Comparison of ENCODE assay signal across 13 cellular contexts in genomic region chr18:39648616-39649015, GRCh38.
DNase-seq lines count a peak whose midpoint lies in the region; ATAC-seq and TF ChIP-seq lines count a peak whose summit lies in the region.
"Had no signal": no experiment of that assay in that cellular context is flagged by ENCODE, and none has a peak within 500 bp of the region (broad histone marks: within the 10 kb centered on the region; RNA-seq: fewer than 3 reads in every experiment).

No MANE protein-coding gene starts in this region.

- no peak overlapping the region for H3K4me3 ChIP-seq in HEK293 (ENCODE audit: low read depth, low read length)
- no peak overlapping the region for H3K4me3 ChIP-seq in mammary epithelial cell (replicated peaks in 1 of 3; ENCODE audit: insufficient read depth in 1 of 3, low read depth in 2 of 3, low read length in 3 of 3)
- H3K4me3 ChIP-seq: Peyer's patch had no signal

- H3K4me1 Mint-ChIP-seq in Calu3 (ENCODE audit: low read depth, unreplicated experiment) (peaks cover 26% of the 10 kb centered on the region), progenitor cell of endocrine pancreas (ENCODE audit: low read depth) (no peaks in the 10 kb centered on the region)
- H3K4me1 Mint-ChIP-seq: CD8-positive, alpha-beta memory T cell; T-cell had no signal

- POLR2A ChIA-PET in HEK293 (lab: Yijun Ruan, JAX): no interaction called here

- H3K27ac ChIP-seq in HEK293 (ENCODE audit: extremely low read depth, low read depth, low read length): no peak overlapping the region
- no peak overlapping the region for H3K27ac ChIP-seq in mammary epithelial cell (ENCODE audit: insufficient read depth, low read depth, low read length)
- H3K27ac ChIP-seq: Peyer's patch had no signal

- intact Hi-C loops in Calu3 (cut with micrococcal nuclease; ENCODE audit: unreplicated experiment): no loop called here
- intact Hi-C loops in mammary epithelial cell (cut with micrococcal nuclease): no loop called here

- H3K4me2 ChIP-seq in mammary epithelial cell (ENCODE audit: insufficient read depth, low read depth, low read length): peak overlapping the region; percentile 45

- H3K27me3 Mint-ChIP-seq in Calu3 (ENCODE audit: unreplicated experiment) (no peaks in the 10 kb centered on the region), progenitor cell of endocrine pancreas (no peaks in the 10 kb centered on the region)
- H3K27me3 Mint-ChIP-seq: CD8-positive, alpha-beta memory T cell; T-cell had no signal

- BruUV-seq in Calu3 (replicated peaks; lab: Mats Ljungman, UMichigan): no TSS peak
- no TSS peak for BruUV-seq in mammary epithelial cell (replicated peaks; lab: Mats Ljungman, UMichigan)

- H3K4me1 ChIP-seq in HEK293 (ENCODE audit: control insufficient read depth, insufficient read depth, low read length): no peaks in the 10 kb centered on the region
- peaks cover 5% of the 10 kb centered on the region for H3K4me1 ChIP-seq in mammary epithelial cell (ENCODE audit: insufficient read depth, low read length)
- H3K4me1 ChIP-seq: Peyer's patch had no signal

- DNase-seq in Calu3 (no peak), mammary epithelial cell (no peak), MV-4-11 (lab: John Stamatoyannopoulos, UW) (no peak), progenitor cell of endocrine pancreas (ENCODE audit: low spot score, unreplicated experiment) (no peak), COR-L47 (lab: John Stamatoyannopoulos, UW) (no peak)
- DNase-seq: CD8-positive, alpha-beta memory T cell; GF-D8; KG1; Peyer's patch; T-cell had no signal

- H3K79me2 ChIP-seq in mammary epithelial cell (ENCODE audit: insufficient read depth, low read length): no peaks in the 10 kb centered on the region

- no peaks in the 10 kb centered on the region for H3K27me3 ChIP-seq in mammary epithelial cell (ENCODE audit: insufficient read depth, low read length)
- H3K27me3 ChIP-seq: Peyer's patch had no signal

- peak overlapping the region; percentile 66 for H3K27ac Mint-ChIP-seq in Calu3 (ENCODE audit: unreplicated experiment)
- no peak overlapping the region for H3K27ac Mint-ChIP-seq in progenitor cell of endocrine pancreas
- H3K27ac Mint-ChIP-seq: CD8-positive, alpha-beta memory T cell; T-cell; T-helper 2 cell treated with Interferon-gamma antibody and Interleukin-4, amounts not matched to agents 5 μg/mL and 100 μg/mL, for 36 hours had no signal

- no peak overlapping the region for H2AFZ ChIP-seq in mammary epithelial cell (ENCODE audit: low read depth, low read length)

- no peaks in the 10 kb centered on the region for H3K36me3 ChIP-seq in HEK293 (ENCODE audit: control insufficient read depth in 2 of 2, insufficient read depth in 1 of 2, low read length in 2 of 2)
- H3K36me3 ChIP-seq in mammary epithelial cell (ENCODE audit: insufficient read depth, low read length): no peaks in the 10 kb centered on the region
- H3K36me3 ChIP-seq: Peyer's patch had no signal

- CTCF ChIA-PET in Calu3 (lab: Charles Lee): interaction anchor here (0.7 kb wide), 1 partner anchor 10 kb away, joined by 4 read pairs; no protein-coding TSS in a partner anchor
- CTCF ChIA-PET in HEK293 (lab: Yijun Ruan, JAX): no interaction called here
- CTCF ChIA-PET in mammary epithelial cell (lab: Charles Lee; ENCODE audit: low non-redundant PET): no interaction called here

- no peaks in the 10 kb centered on the region for H4K20me1 ChIP-seq in mammary epithelial cell (ENCODE audit: insufficient read depth, low read length)

- H3K9me3 ChIP-seq in HEK293 (ENCODE audit: control insufficient read depth, insufficient read depth, low read depth, low read length) (no peaks in the 10 kb centered on the region), mammary epithelial cell (replicated peaks; ENCODE audit: insufficient read depth, low read length) (no peaks in the 10 kb centered on the region)
- H3K9me3 ChIP-seq: Peyer's patch had no signal

- no peaks in the 10 kb centered on the region for H3K9me3 Mint-ChIP-seq in Calu3 (ENCODE audit: low read depth, unreplicated experiment)
- H3K9me3 Mint-ChIP-seq in progenitor cell of endocrine pancreas (ENCODE audit: low read depth): no peaks in the 10 kb centered on the region

- no peak for TF ChIP-seq CTCF in Calu3 (IDR thresholded peaks at IDR 0.05; ENCODE audit: unreplicated experiment)
- no peak for TF ChIP-seq CTCF in HEK293 (tag by site-specific recombination; IDR thresholded peaks at IDR 0.05)
- no peak for TF ChIP-seq CTCF in mammary epithelial cell (conservative IDR thresholded peaks at IDR 0.05 in 1 of 2, IDR thresholded peaks at IDR 0.05 in 1 of 2; ENCODE audit: extremely low read depth in 1 of 2, insufficient read depth in 1 of 2, low read depth in 1 of 2, low read length in 2 of 2)
- TF ChIP-seq CTCF in progenitor cell of endocrine pancreas (IDR thresholded peaks at IDR 0.05; ENCODE audit: unreplicated experiment): no peak

- no peak overlapping the region for H3K9ac ChIP-seq in mammary epithelial cell (ENCODE audit: insufficient read depth, low read length)

- dilution Hi-C loops in mammary epithelial cell (cut with HindIII; ENCODE audit: low sequenced_read_pairs): no loop called here

- in situ Hi-C loops in mammary epithelial cell (cut with MboI; ENCODE audit: low sequenced_read_pairs in 2 of 2): no loop called here

- no peak for ATAC-seq in GM21737 (IDR thresholded peaks at IDR 0.05; ENCODE audit: unreplicated experiment)
- ATAC-seq: T-cell had no signal

- no peaks in the 10 kb centered on the region for H3K36me3 Mint-ChIP-seq in Calu3 (ENCODE audit: insufficient read depth, unreplicated experiment)
- no peaks in the 10 kb centered on the region for H3K36me3 Mint-ChIP-seq in progenitor cell of endocrine pancreas (ENCODE audit: insufficient read depth)
- H3K36me3 Mint-ChIP-seq: CD8-positive, alpha-beta memory T cell; T-cell had no signal

- WGBS in mammary epithelial cell (ENCODE audit: low coverage, missing lambda C conversion rate): 100% methylated on average over 1 of the region's 1 CpG

- H3K4me3 Mint-ChIP-seq in Calu3 (ENCODE audit: low read depth, unreplicated experiment): no peak overlapping the region
- H3K4me3 Mint-ChIP-seq in progenitor cell of endocrine pancreas (ENCODE audit: low read depth): no peak overlapping the region
- H3K4me3 Mint-ChIP-seq: CD8-positive, alpha-beta memory T cell; T-cell; T-helper 2 cell treated with Interferon-gamma antibody and Interleukin-4, amounts not matched to agents 5 μg/mL and 100 μg/mL, for 36 hours had no signal

TF ChIP-seq in HEK293, 187 proteins besides CTCF, POLR2A, EP300 and RAD21:
- TF ChIP-seq PRDM1 (tag by site-specific recombination; IDR thresholded peaks at IDR 0.05): peak; percentile 97
- TF ChIP-seq ZNF366 (tag by site-specific recombination; conservative IDR thresholded peaks at IDR 0.05): peak; percentile 94
- no peak for TF ChIP-seq SP3 (tag by site-specific recombination; IDR thresholded peaks at IDR 0.05)
